Comparison of ENCODE assay signal across 1 cellular context in the genomic region with DNA sequence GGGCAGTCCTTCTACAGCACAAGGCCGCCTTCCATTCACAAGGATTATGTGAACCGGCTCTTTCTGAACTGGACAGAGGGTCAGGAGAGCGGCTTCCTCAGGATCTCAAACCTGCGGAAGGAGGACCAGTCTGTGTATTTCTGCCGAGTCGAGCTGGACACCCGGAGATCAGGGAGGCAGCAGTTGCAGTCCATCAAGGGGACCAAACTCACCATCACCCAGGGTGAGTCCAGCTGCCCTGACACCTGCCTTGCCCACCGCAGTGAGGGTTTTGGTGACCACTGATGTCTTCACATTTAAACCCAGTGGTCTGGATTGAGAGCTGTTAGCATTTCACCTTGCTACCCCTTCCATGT.
TF ChIP-seq lines count a peak whose summit lies in the region.

No MANE protein-coding gene starts in this region.

TF ChIP-seq in GM12878, 131 proteins besides CTCF, POLR2A, EP300 and RAD21:
- TF ChIP-seq GATAD2B (conservative IDR thresholded peaks at IDR 0.05; ENCODE audit: low read depth) = peak; percentile 16; the same call in 1 of the 2 replicates
- no peak for TF ChIP-seq CHD4 (IDR thresholded peaks at IDR 0.05)
- 0 out of 2 replicates have a peak, but pooled peaks have one; percentile 2 for TF ChIP-seq PAX5 (IDR thresholded peaks at IDR 0.05; ENCODE audit: borderline replicate concordance, low read depth, low read length)
- 0 out of 2 replicates have a peak, but pooled peaks have one; percentile 53 for TF ChIP-seq SMARCA5 (IDR thresholded peaks at IDR 0.05)
- TF ChIP-seq, protein P1, sequence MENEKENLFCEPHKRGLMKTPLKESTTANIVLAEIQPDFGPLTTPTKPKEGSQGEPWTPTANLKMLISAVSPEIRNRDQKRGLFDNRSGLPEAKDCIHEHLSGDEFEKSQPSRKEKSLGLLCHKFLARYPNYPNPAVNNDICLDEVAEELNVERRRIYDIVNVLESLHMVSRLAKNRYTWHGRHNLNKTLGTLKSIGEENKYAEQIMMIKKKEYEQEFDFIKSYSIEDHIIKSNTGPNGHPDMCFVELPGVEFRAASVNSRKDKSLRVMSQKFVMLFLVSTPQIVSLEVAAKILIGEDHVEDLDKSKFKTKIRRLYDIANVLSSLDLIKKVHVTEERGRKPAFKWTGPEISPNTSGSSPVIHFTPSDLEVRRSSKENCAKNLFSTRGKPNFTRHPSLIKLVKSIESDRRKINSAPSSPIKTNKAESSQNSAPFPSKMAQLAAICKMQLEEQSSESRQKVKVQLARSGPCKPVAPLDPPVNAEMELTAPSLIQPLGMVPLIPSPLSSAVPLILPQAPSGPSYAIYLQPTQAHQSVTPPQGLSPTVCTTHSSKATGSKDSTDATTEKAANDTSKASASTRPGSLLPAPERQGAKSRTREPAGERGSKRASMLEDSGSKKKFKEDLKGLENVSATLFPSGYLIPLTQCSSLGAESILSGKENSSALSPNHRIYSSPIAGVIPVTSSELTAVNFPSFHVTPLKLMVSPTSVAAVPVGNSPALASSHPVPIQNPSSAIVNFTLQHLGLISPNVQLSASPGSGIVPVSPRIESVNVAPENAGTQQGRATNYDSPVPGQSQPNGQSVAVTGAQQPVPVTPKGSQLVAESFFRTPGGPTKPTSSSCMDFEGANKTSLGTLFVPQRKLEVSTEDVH (IDR thresholded peaks at IDR 0.05; ENCODE audit: low read depth, partially characterized antibody) = no peak
- 0 out of 2 replicates have a peak, but pooled peaks have one; percentile 32 for TF ChIP-seq MTA2 (IDR thresholded peaks at IDR 0.05; ENCODE audit: low read depth)
TF ChIP-seq in GM12878: peak in this region for 4.
